ENCODE assay signal across 13 cellular contexts in genomic region chr18:79684787-79685186, GRCh38. TPM values are rescaled to one million over a fixed set of nuclear protein-coding genes. Genes with fewer than 3 reads are reported as not detected.
A peak's percentile ranks its signal among the peaks of the same experiment; 100 is the strongest.
DNase-seq lines count a peak whose midpoint lies in the region; ATAC-seq, FAIRE-seq and TF ChIP-seq lines count a peak whose summit lies in the region.
"Had no signal": no experiment of that assay in that cellular context is flagged by ENCODE, and none has a peak within 500 bp of the region (broad histone marks: within the 10 kb centered on the region; RNA-seq: fewer than 3 reads in every experiment).

No MANE protein-coding gene starts in this region.

- H3K4me2 ChIP-seq in keratinocyte (ENCODE audit: control insufficient read depth, extremely low read depth, insufficient read depth, low read depth, low read length) = no peak overlapping the region
- H3K4me2 ChIP-seq in Karpas-422 (ENCODE audit: low read depth, low read length, poor library complexity, severe bottlenecking) = no peak overlapping the region

- POLR2A ChIA-PET in HEK293T (lab: Yijun Ruan, JAX) = no interaction called here

- H3K4me3 ChIP-seq in keratinocyte (ENCODE audit: control insufficient read depth in 2 of 3, extremely low read depth in 1 of 3, insufficient read depth in 2 of 3, low read depth in 1 of 3, low read length in 3 of 3) (no peak overlapping the region), Karpas-422 (ENCODE audit: low read length) (no peak overlapping the region)
- H3K4me3 ChIP-seq: BLaER1, Peyer's patch, psoas muscle had no signal

- H3K9ac ChIP-seq in keratinocyte (ENCODE audit: control insufficient read depth, extremely low read depth, insufficient read depth, low read length) = no peak overlapping the region
- no peak overlapping the region for H3K9ac ChIP-seq in Karpas-422 (ENCODE audit: low read length)
- H3K9ac ChIP-seq: BLaER1 had no signal

- H4K20me1 ChIP-seq in keratinocyte (ENCODE audit: control insufficient read depth, extremely low read depth, insufficient read depth, low read length) (peaks cover 28% of the 10 kb centered on the region), Karpas-422 (ENCODE audit: insufficient read depth, low read depth, low read length) (peaks cover 67% of the 10 kb centered on the region)

- peaks cover 50% of the 10 kb centered on the region for H3K4me1 Mint-ChIP-seq in T-helper 17 cell

- peaks cover 3 to 10% of the 10 kb centered on the region in 2 experiments for H3K36me3 ChIP-seq in keratinocyte (ENCODE audit: control insufficient read depth in 2 of 2, extremely low read depth in 1 of 2, insufficient read depth in 2 of 2, low read length in 2 of 2)
- H3K36me3 ChIP-seq in Karpas-422 (ENCODE audit: insufficient read depth, low read length) = peaks cover 7% of the 10 kb centered on the region; the same call in 1 of the 2 replicates

- TF ChIP-seq CTCF in keratinocyte (optimal IDR thresholded peaks at IDR 0.05 in 1 of 3, IDR thresholded peaks at IDR 0.05 in 1 of 3, conservative IDR thresholded peaks at IDR 0.05 in 1 of 3; ENCODE audit: extremely low read depth in 1 of 3, insufficient read depth in 2 of 3, low read length in 3 of 3) = no peak

- ATAC-seq in Right ventricle myocardium superior (ENCODE audit: poor library complexity) (peak; percentile 49), T-helper 17 cell (peak; percentile 26), HG02798 (IDR thresholded peaks at IDR 0.05; ENCODE audit: poor library complexity, unreplicated experiment) (no peak)
- ATAC-seq: activated CD8-positive, alpha-beta memory T cell treated with anti-CD3 and anti-CD28 coated beads, Interleukin-2, amount 10 ng/mL, durations not matched to agents 7 days and 5 days had no signal

- H3K79me2 ChIP-seq in keratinocyte (ENCODE audit: control insufficient read depth, insufficient read depth, low read length) = peaks cover 92% of the 10 kb centered on the region
- peaks cover 88% of the 10 kb centered on the region for H3K79me2 ChIP-seq in Karpas-422 (ENCODE audit: low read length)

- no peak overlapping the region for H2AFZ ChIP-seq in keratinocyte (ENCODE audit: control insufficient read depth, low read length)
- H2AFZ ChIP-seq in Karpas-422 (ENCODE audit: low read length) = no peak overlapping the region

- H3K9me3 ChIP-seq in T-helper 17 cell (ENCODE audit: control insufficient read depth, low read length, poor library complexity, severe bottlenecking) = no peaks in the 10 kb centered on the region
- H3K9me3 ChIP-seq in keratinocyte (ENCODE audit: control insufficient read depth, low read depth, low read length) = no peaks in the 10 kb centered on the region
- H3K9me3 ChIP-seq in Karpas-422 (ENCODE audit: low read length) = no peaks in the 10 kb centered on the region
- H3K9me3 ChIP-seq: BLaER1, Peyer's patch, psoas muscle had no signal

- H3K27me3 Mint-ChIP-seq in T-helper 17 cell = no peaks in the 10 kb centered on the region
- H3K27me3 Mint-ChIP-seq: activated CD8-positive, alpha-beta memory T cell treated with anti-CD3 and anti-CD28 coated beads, Interleukin-2, amount 10 ng/mL, durations not matched to agents 7 days and 5 days had no signal

- H3K27ac Mint-ChIP-seq in T-helper 17 cell = peak overlapping the region; percentile 62
- H3K27ac Mint-ChIP-seq: activated CD8-positive, alpha-beta memory T cell treated with anti-CD3 and anti-CD28 coated beads, Interleukin-2, amount 10 ng/mL, durations not matched to agents 7 days and 5 days had no signal

- DNase-seq in Right ventricle myocardium superior (no peak), cardiac septum (ENCODE audit: low spot score) (no peak), T-helper 17 cell (no peak), keratinocyte (ENCODE audit: low read depth, low spot score) (no peak), HEK293T (ENCODE audit: extremely low spot score) (no peak), NCI-H2227 treated with DMSO at 0.1 percent for 48 hours (lab: John Stamatoyannopoulos, UW) (no peak), Karpas-422 (no peak)
- DNase-seq: activated CD8-positive, alpha-beta memory T cell treated with anti-CD3 and anti-CD28 coated beads, Interleukin-2, amount 10 ng/mL, durations not matched to agents 7 days and 5 days; foreskin melanocyte; psoas muscle had no signal

- H3K27ac ChIP-seq in keratinocyte (ENCODE audit: control insufficient read depth, insufficient read depth, low read length) (no peak overlapping the region), Karpas-422 (ENCODE audit: low read length) (no peak overlapping the region)
- H3K27ac ChIP-seq: BLaER1, Peyer's patch, psoas muscle had no signal

- H3K9me2 ChIP-seq in Karpas-422 (replicated peaks; ENCODE audit: insufficient read depth, low read length) = no peaks in the 10 kb centered on the region

- H3K4me1 ChIP-seq in keratinocyte (ENCODE audit: control insufficient read depth, extremely low read depth, insufficient read depth, low read length) = peaks cover 13% of the 10 kb centered on the region
- H3K4me1 ChIP-seq in Karpas-422 (ENCODE audit: low read length) = peaks cover 17% of the 10 kb centered on the region

- H3K27me3 ChIP-seq in keratinocyte (ENCODE audit: control insufficient read depth, extremely low read depth, insufficient read depth, low read length) (no peaks in the 10 kb centered on the region), Karpas-422 (ENCODE audit: low read length) (no peaks in the 10 kb centered on the region)
- H3K27me3 ChIP-seq: BLaER1, Peyer's patch had no signal

- peaks cover 2% of the 10 kb centered on the region for H3K9me1 ChIP-seq in keratinocyte (ENCODE audit: control insufficient read depth, extremely low read depth, insufficient read depth, low read length)

- CTCF ChIA-PET in HEK293T (lab: Yijun Ruan, JAX) = no interaction called here

- H3K36me3 Mint-ChIP-seq in T-helper 17 cell (ENCODE audit: low read depth) = no peaks in the 10 kb centered on the region

- intact Hi-C loops in Right ventricle myocardium superior (cut with DNase I) = no loop called here
- intact Hi-C loops in cardiac septum (cut with DNase I) = no loop called here

- no peak overlapping the region for H3K4me3 Mint-ChIP-seq in T-helper 17 cell
- H3K4me3 Mint-ChIP-seq: activated CD8-positive, alpha-beta memory T cell treated with anti-CD3 and anti-CD28 coated beads, Interleukin-2, amount 10 ng/mL, durations not matched to agents 7 days and 5 days had no signal

- peak; percentile 90 for FAIRE-seq in keratinocyte (lab: Jason Lieb, UNC)

- dilution Hi-C loops in keratinocyte (cut with MboI; ENCODE audit: extremely low pct_ligation_motif_present, low sequenced_read_pairs) = no loop called here

TF ChIP-seq in HEK293T, 16 proteins besides CTCF, POLR2A, EP300 and RAD21:
- no peak for TF ChIP-seq BHLHE40 (IDR thresholded peaks at IDR 0.05; ENCODE audit: borderline replicate concordance)
- TF ChIP-seq HDGF (IDR thresholded peaks at IDR 0.05; ENCODE audit: borderline replicate concordance) = no peak
- TF ChIP-seq PKNOX1 (IDR thresholded peaks at IDR 0.05) = no peak
- TF ChIP-seq CTBP1 (IDR thresholded peaks at IDR 0.05; ENCODE audit: borderline replicate concordance) = no peak
- TF ChIP-seq ELF4 (IDR thresholded peaks at IDR 0.05) = no peak
- TF ChIP-seq FOXM1 (IDR thresholded peaks at IDR 0.05; ENCODE audit: borderline replicate concordance) = no peak
- TF ChIP-seq TARDBP (IDR thresholded peaks at IDR 0.05) = no peak
- TF ChIP-seq SUZ12 (IDR thresholded peaks at IDR 0.05) = no peak
- no peak for TF ChIP-seq FOXK2 (IDR thresholded peaks at IDR 0.05)
- no peak for TF ChIP-seq SP1 (IDR thresholded peaks at IDR 0.05)
- no peak for TF ChIP-seq ARNT (IDR thresholded peaks at IDR 0.05)
- TF ChIP-seq FOXA1 (IDR thresholded peaks at IDR 0.05) = no peak

RNA-seq across cellular contexts. Expression of gene CTDP1, which starts 5.2 kb away (rescaled TPM):
- total RNA-seq in Right ventricle myocardium superior (8.7 TPM), cardiac septum (10.8 TPM), T-helper 17 cell (10 to 100 TPM; 61.0 to 65.1 TPM)
- polyA plus RNA-seq in keratinocyte = 8.3 to 11.0 TPM (median 9.2 TPM) in 3 replicates
- 10.1 TPM for polyA plus RNA-seq in keratinocyte (2011; ENCODE audit: low read depth)
- polyA plus RNA-seq in keratinocyte (2011; cell fraction: cytosol; rRNA removed) = 5.5 and 10.1 TPM in 2 replicates
- polyA plus RNA-seq in keratinocyte (2011; cell fraction: nucleus; rRNA removed) = 21.6 and 21.9 TPM in 2 replicates
- 15.5 and 16.8 TPM in 2 replicates for polyA plus RNA-seq in keratinocyte (2012; ENCODE audit: low replicate concordance)
- polyA minus RNA-seq in keratinocyte = 8.1 to 17.3 TPM (median 10.6 TPM) in 3 replicates
- 21.7 TPM for polyA minus RNA-seq in keratinocyte (2011; cell fraction: cytosol; rRNA and poly(A)+ RNA removed)
- 20.6 and 23.4 TPM in 2 replicates for polyA minus RNA-seq in keratinocyte (2011; cell fraction: nucleus; rRNA and poly(A)+ RNA removed)
- 14.1 and 32.9 TPM in 2 replicates for total RNA-seq in Karpas-422 (2014; rRNA removed; shearing (Covaris generic); ENCODE audit: low replicate concordance)
